In genomic region chr4:32789026-32789608, GRCh38 we compare ENCODE assay signal across 14 cellular contexts.
DNase-seq lines count a peak whose midpoint lies in the region; ATAC-seq and TF ChIP-seq lines count a peak whose summit lies in the region.
"Had no signal": no experiment of that assay in that cellular context is flagged by ENCODE, and none has a peak within 500 bp of the region (broad histone marks: within the 10 kb centered on the region; RNA-seq: fewer than 3 reads in every experiment).

No MANE protein-coding gene starts in this region.

- peak; percentile 26 for DNase-seq in GM04504 (ENCODE audit: low read depth)
- no peak for DNase-seq in RWPE2 (ENCODE audit: low spot score)
- peak; percentile 71 for DNase-seq in epithelial cell of prostate (ENCODE audit: low read depth, low spot score)
- no peak for DNase-seq in right lobe of liver
- no peak for DNase-seq in NCI-H2029 treated with DMSO at 0.1 percent for 48 hours (lab: John Stamatoyannopoulos, UW)
- no peak for DNase-seq in HUDEP-2 (lab: John Stamatoyannopoulos, UW; ENCODE audit: unreplicated experiment in 76 of 76)
- DNase-seq in KG1 (lab: John Stamatoyannopoulos, UW), result no peak
- DNase-seq: activated CD4-positive, CD25-positive, alpha-beta regulatory T cell treated with anti-CD3 and anti-CD28 coated beads, Interleukin-2, amount 50 U/mL, for 72 hours; activated naive CD8-positive, alpha-beta T cell treated with anti-CD3 and anti-CD28 coated beads, Interleukin-2, amount 10 ng/mL, durations not matched to agents 7 days and 5 days; dermis blood vessel endothelial cell; MV-4-11; stimulated activated CD4-positive, alpha-beta T cell treated with anti-CD3 and anti-CD28 coated beads, Interleukin-2, amount 100 ng/mL, for 24 hours; transverse colon had no signal

- H3K4me3 ChIP-seq in RWPE2 (ENCODE audit: severe bottlenecking) (no peak overlapping the region), right lobe of liver (no peak overlapping the region)
- H3K4me3 ChIP-seq: transverse colon had no signal

- H3K27me3 ChIP-seq in RWPE2 (ENCODE audit: insufficient read depth, poor library complexity, severe bottlenecking) (no peaks in the 10 kb centered on the region), right lobe of liver (no peaks in the 10 kb centered on the region)
- H3K27me3 ChIP-seq: transverse colon had no signal

- H3K4me1 ChIP-seq in RWPE2 (ENCODE audit: insufficient read depth, poor library complexity, severe bottlenecking), result no peaks in the 10 kb centered on the region
- peaks cover 0 to 12% (median 4%) of the 10 kb centered on the region in 4 donors for H3K4me1 ChIP-seq in right lobe of liver
- H3K4me1 ChIP-seq: transverse colon had no signal

- TF ChIP-seq CTCF in RWPE2 (IDR thresholded peaks at IDR 0.05; ENCODE audit: poor library complexity, severe bottlenecking) (no peak), right lobe of liver (IDR thresholded peaks at IDR 0.05) (no peak)

- H3K36me3 ChIP-seq in RWPE2 (ENCODE audit: low read depth), result no peaks in the 10 kb centered on the region
- H3K36me3 ChIP-seq in right lobe of liver, result no peaks in the 10 kb centered on the region
- H3K36me3 ChIP-seq: transverse colon had no signal

- intact Hi-C loops in right lobe of liver (cut with DNase I), result no loop called here

- no peak overlapping the region for H3K27ac ChIP-seq in RWPE2 (ENCODE audit: poor library complexity, severe bottlenecking)
- no peak overlapping the region for H3K27ac ChIP-seq in epithelial cell of prostate
- H3K27ac ChIP-seq in right lobe of liver, result no peak overlapping the region
- H3K27ac ChIP-seq: transverse colon had no signal

- H3K9me3 ChIP-seq in RWPE2 (ENCODE audit: severe bottlenecking) (no peaks in the 10 kb centered on the region), right lobe of liver (no peaks in the 10 kb centered on the region)
- H3K9me3 ChIP-seq: transverse colon had no signal

- ATAC-seq in RWPE2 (ENCODE audit: low read depth) (peak; percentile 88), right lobe of liver (peak; percentile 51 to 90 (median 76)), HG03520 (IDR thresholded peaks at IDR 0.05; ENCODE audit: unreplicated experiment) (no peak)

- no peak for TF ChIP-seq POLR2A in right lobe of liver (IDR thresholded peaks at IDR 0.05)

Comparison
In these comparisons a context has a peak if more than half of its experiments do, and no peak if none do; other contexts are left out.
1. DNase-seq: peak in GM04504 (single experiment) and epithelial cell of prostate (single experiment); none in RWPE2 (single experiment), right lobe of liver (0 of 3), NCI-H2029 treated with DMSO at 0.1 percent for 48 hours (single experiment), HUDEP-2 (0 of 76) and KG1 (single experiment).